In genomic region chr4:73836373-73837269, GRCh38 we compare ENCODE assay signal across 9 cellular contexts. TPM values are rescaled to one million over a fixed set of nuclear protein-coding genes. Genes with fewer than 3 reads are reported as not detected.
DNase-seq lines count a peak whose midpoint lies in the region; ATAC-seq lines count a peak whose summit lies in the region.
"Had no signal": no experiment of that assay in that cellular context is flagged by ENCODE, and none has a peak within 500 bp of the region (broad histone marks: within the 10 kb centered on the region; RNA-seq: fewer than 3 reads in every experiment).

Gene CXCL6 (plus strand): TSS chr4:73836678. CDS start chr4:73836751, 73 bp downstream.

- WGBS in mesodermal cell (ENCODE audit: insufficient coverage in 2 of 2), 2 experiments: 6 to 8% methylated on average over 24 to 34 of the region's 41 CpGs
- 4 to 5% methylated on average over 41 of the region's 41 CpGs for WGBS in aorta, 2 donors

- intact Hi-C loops in aorta (cut with DNase I): loop anchor here in 1 of 2 donors (2.0 kb wide), 1 partner anchor 16 kb away; no protein-coding TSS in a partner anchor

- H3K36me3 Mint-ChIP-seq in activated naive CD8-positive, alpha-beta T cell treated with anti-CD3 and anti-CD28 coated beads, Interleukin-2, amount 10 ng/mL, durations not matched to agents 7 days and 5 days: no peaks in the 10 kb centered on the region
- H3K36me3 Mint-ChIP-seq in activated naive CD8-positive, alpha-beta T cell treated with anti-CD3 and anti-CD28 coated beads, Interleukin-2, amount 50 U/mL, for 24 hours (ENCODE audit: low read depth): no peaks in the 10 kb centered on the region
- H3K36me3 Mint-ChIP-seq in CD8-positive, alpha-beta memory T cell: no peaks in the 10 kb centered on the region
- H3K36me3 Mint-ChIP-seq in activated CD8-positive, alpha-beta T cell treated with anti-CD3 and anti-CD28 coated beads, Interleukin-2, amount 10 ng/mL, durations not matched to agents 7 days and 5 days (ENCODE audit: low read depth): no peaks in the 10 kb centered on the region

- H3K27ac ChIP-seq in mesodermal cell (ENCODE audit: low read depth, low read length, severe bottlenecking) (no peak within 1 kb of the TSS), aorta (ENCODE audit: low read depth in 1 of 2, low read length in 2 of 2) (no peak within 1 kb of the TSS)
- H3K27ac ChIP-seq in CD8-positive, alpha-beta memory T cell (ENCODE audit: low read depth, low read length): no peak within 1 kb of the TSS

- H3K9me3 Mint-ChIP-seq in activated naive CD8-positive, alpha-beta T cell treated with anti-CD3 and anti-CD28 coated beads, Interleukin-2, amount 10 ng/mL, durations not matched to agents 7 days and 5 days: no peaks in the 10 kb centered on the region
- no peaks in the 10 kb centered on the region for H3K9me3 Mint-ChIP-seq in activated naive CD8-positive, alpha-beta T cell treated with anti-CD3 and anti-CD28 coated beads, Interleukin-2, amount 50 U/mL, for 24 hours
- peaks cover 0 to 4% (median 3%) of the 10 kb centered on the region in 5 donors for H3K9me3 Mint-ChIP-seq in CD8-positive, alpha-beta memory T cell
- no peaks in the 10 kb centered on the region for H3K9me3 Mint-ChIP-seq in activated CD8-positive, alpha-beta T cell treated with anti-CD3 and anti-CD28 coated beads, Interleukin-2, amount 10 ng/mL, durations not matched to agents 7 days and 5 days (ENCODE audit: insufficient read depth)

- ATAC-seq in activated naive CD8-positive, alpha-beta T cell treated with anti-CD3 and anti-CD28 coated beads, Interleukin-2, amount 10 ng/mL, durations not matched to agents 7 days and 5 days (ENCODE audit: low read depth): no peak
- ATAC-seq in activated naive CD8-positive, alpha-beta T cell treated with anti-CD3 and anti-CD28 coated beads, Interleukin-2, amount 50 U/mL, for 24 hours: no peak
- peak; percentile 46 for ATAC-seq in aorta (ENCODE audit: low FRiP score)
- ATAC-seq in activated CD8-positive, alpha-beta T cell treated with anti-CD3 and anti-CD28 coated beads, Interleukin-2, amount 10 ng/mL, durations not matched to agents 7 days and 5 days: no peak

- H3K4me3 Mint-ChIP-seq in activated naive CD8-positive, alpha-beta T cell treated with anti-CD3 and anti-CD28 coated beads, Interleukin-2, amount 10 ng/mL, durations not matched to agents 7 days and 5 days: peak within 1 kb of the TSS; percentile 39
- no peak within 1 kb of the TSS for H3K4me3 Mint-ChIP-seq in activated naive CD8-positive, alpha-beta T cell treated with anti-CD3 and anti-CD28 coated beads, Interleukin-2, amount 50 U/mL, for 24 hours
- no peak within 1 kb of the TSS for H3K4me3 Mint-ChIP-seq in CD8-positive, alpha-beta memory T cell
- no peak within 1 kb of the TSS for H3K4me3 Mint-ChIP-seq in activated CD8-positive, alpha-beta T cell treated with anti-CD3 and anti-CD28 coated beads, Interleukin-2, amount 10 ng/mL, durations not matched to agents 7 days and 5 days

- H3K27me3 Mint-ChIP-seq in activated naive CD8-positive, alpha-beta T cell treated with anti-CD3 and anti-CD28 coated beads, Interleukin-2, amount 10 ng/mL, durations not matched to agents 7 days and 5 days: peaks cover 17% of the 10 kb centered on the region
- peaks cover 8% of the 10 kb centered on the region for H3K27me3 Mint-ChIP-seq in activated naive CD8-positive, alpha-beta T cell treated with anti-CD3 and anti-CD28 coated beads, Interleukin-2, amount 50 U/mL, for 24 hours
- H3K27me3 Mint-ChIP-seq in CD8-positive, alpha-beta memory T cell: peaks cover 2 to 6% of the 10 kb centered on the region in 2 donors
- H3K27me3 Mint-ChIP-seq in activated CD8-positive, alpha-beta T cell treated with anti-CD3 and anti-CD28 coated beads, Interleukin-2, amount 10 ng/mL, durations not matched to agents 7 days and 5 days (ENCODE audit: low read depth): peaks cover 8% of the 10 kb centered on the region

- H3K4me3 ChIP-seq in mesodermal cell (ENCODE audit: extremely low read depth, insufficient read depth, low read length, poor library complexity, severe bottlenecking) (peak within 1 kb of the TSS; percentile 35), aorta (ENCODE audit: low read length in 2 of 2) (no peak within 1 kb of the TSS)
- H3K4me3 ChIP-seq in CD8-positive, alpha-beta memory T cell (ENCODE audit: low read length): no peak within 1 kb of the TSS

- H3K4me1 Mint-ChIP-seq in activated naive CD8-positive, alpha-beta T cell treated with anti-CD3 and anti-CD28 coated beads, Interleukin-2, amount 10 ng/mL, durations not matched to agents 7 days and 5 days: no peaks in the 10 kb centered on the region
- H3K4me1 Mint-ChIP-seq in activated naive CD8-positive, alpha-beta T cell treated with anti-CD3 and anti-CD28 coated beads, Interleukin-2, amount 50 U/mL, for 24 hours: no peaks in the 10 kb centered on the region
- H3K4me1 Mint-ChIP-seq in CD8-positive, alpha-beta memory T cell: no peaks in the 10 kb centered on the region
- H3K4me1 Mint-ChIP-seq in activated CD8-positive, alpha-beta T cell treated with anti-CD3 and anti-CD28 coated beads, Interleukin-2, amount 10 ng/mL, durations not matched to agents 7 days and 5 days (ENCODE audit: low read depth): no peaks in the 10 kb centered on the region

- POLR2A ChIA-PET in activated naive CD8-positive, alpha-beta T cell treated with anti-CD3 and anti-CD28 coated beads, Interleukin-2, amount 10 ng/mL, durations not matched to agents 7 days and 5 days (lab: Charles Lee): no interaction called here
- POLR2A ChIA-PET in CD8-positive, alpha-beta memory T cell (lab: Charles Lee): no interaction called here
- POLR2A ChIA-PET in activated CD8-positive, alpha-beta T cell treated with anti-CD3 and anti-CD28 coated beads, Interleukin-2, amount 10 ng/mL, durations not matched to agents 7 days and 5 days (lab: Charles Lee): no interaction called here

- in situ Hi-C loops in endometrial microvascular endothelial cells (cut with HindIII; ENCODE audit: inconsistent ontology term, low pct_unique_long_range_greater_than_20kb, low sequenced_read_pairs): no loop called here

- no peak within 1 kb of the TSS for H3K27ac Mint-ChIP-seq in activated naive CD8-positive, alpha-beta T cell treated with anti-CD3 and anti-CD28 coated beads, Interleukin-2, amount 10 ng/mL, durations not matched to agents 7 days and 5 days
- H3K27ac Mint-ChIP-seq in activated naive CD8-positive, alpha-beta T cell treated with anti-CD3 and anti-CD28 coated beads, Interleukin-2, amount 50 U/mL, for 24 hours: no peak within 1 kb of the TSS
- H3K27ac Mint-ChIP-seq in CD8-positive, alpha-beta memory T cell: no peak within 1 kb of the TSS
- H3K27ac Mint-ChIP-seq in activated CD8-positive, alpha-beta T cell treated with anti-CD3 and anti-CD28 coated beads, Interleukin-2, amount 10 ng/mL, durations not matched to agents 7 days and 5 days: no peak within 1 kb of the TSS

- H3K36me3 ChIP-seq in mesodermal cell (ENCODE audit: control insufficient read depth, insufficient read depth, low read length) (no peaks in the 10 kb centered on the region), aorta (ENCODE audit: control insufficient read depth in 1 of 2, insufficient read depth in 2 of 2, low read length in 1 of 2) (no peaks in the 10 kb centered on the region)
- no peaks in the 10 kb centered on the region for H3K36me3 ChIP-seq in CD8-positive, alpha-beta memory T cell (ENCODE audit: insufficient read depth, low read length)

- H3K9me3 ChIP-seq in mesodermal cell (ENCODE audit: control insufficient read depth, low read length) (no peaks in the 10 kb centered on the region), aorta (ENCODE audit: control insufficient read depth, low read length) (no peaks in the 10 kb centered on the region)
- H3K9me3 ChIP-seq in CD8-positive, alpha-beta memory T cell (ENCODE audit: low read length): no peaks in the 10 kb centered on the region

- no peak for DNase-seq in activated naive CD8-positive, alpha-beta T cell treated with anti-CD3 and anti-CD28 coated beads, Interleukin-2, amount 10 ng/mL, durations not matched to agents 7 days and 5 days
- no peak for DNase-seq in activated naive CD8-positive, alpha-beta T cell treated with anti-CD3 and anti-CD28 coated beads, Interleukin-2, amount 50 U/mL, for 24 hours
- peak; percentile 50 to 82 for DNase-seq in aorta
- DNase-seq in CD8-positive, alpha-beta memory T cell: no peak
- DNase-seq in activated CD8-positive, alpha-beta T cell treated with anti-CD3 and anti-CD28 coated beads, Interleukin-2, amount 10 ng/mL, durations not matched to agents 7 days and 5 days: no peak
- DNase-seq in NCI-H2107 (lab: John Stamatoyannopoulos, UW): no peak
- DNase-seq: activated CD4-positive, alpha-beta T cell treated with anti-CD3 and anti-CD28 coated beads for 1 hour had no signal

- CTCF ChIA-PET in CD8-positive, alpha-beta memory T cell (lab: Charles Lee): no interaction called here
- CTCF ChIA-PET in activated CD8-positive, alpha-beta T cell treated with anti-CD3 and anti-CD28 coated beads, Interleukin-2, amount 10 ng/mL, durations not matched to agents 7 days and 5 days (lab: Charles Lee): no interaction called here

- no peaks in the 10 kb centered on the region for H3K4me1 ChIP-seq in mesodermal cell (ENCODE audit: control insufficient read depth, insufficient read depth, low read length, poor library complexity, severe bottlenecking)
- no peaks in the 10 kb centered on the region for H3K4me1 ChIP-seq in aorta (ENCODE audit: control insufficient read depth in 1 of 2, insufficient read depth in 2 of 2, low read length in 2 of 2)
- no peaks in the 10 kb centered on the region for H3K4me1 ChIP-seq in CD8-positive, alpha-beta memory T cell (ENCODE audit: insufficient read depth, low read length)

- no peaks in the 10 kb centered on the region for H3K27me3 ChIP-seq in aorta (ENCODE audit: control insufficient read depth in 1 of 2, insufficient read depth in 2 of 2, low read length in 1 of 2)
- no peaks in the 10 kb centered on the region for H3K27me3 ChIP-seq in CD8-positive, alpha-beta memory T cell (ENCODE audit: insufficient read depth, low read length, poor library complexity, severe bottlenecking)

RNA-seq across cellular contexts. Expression of gene CXCL6, which starts in this region (rescaled TPM):
- not detected for total RNA-seq in activated naive CD8-positive, alpha-beta T cell treated with anti-CD3 and anti-CD28 coated beads, Interleukin-2, amount 10 ng/mL, durations not matched to agents 7 days and 5 days
- 40.2 TPM for total RNA-seq in endometrial microvascular endothelial cells (ENCODE audit: inconsistent ontology term)
- 1.6 TPM for polyA plus RNA-seq in mesodermal cell (2013, experiment 1 of 2)
- 0.96 TPM for polyA plus RNA-seq in mesodermal cell (2013, experiment 2 of 2)
- total RNA-seq in aorta: under 1 TPM in 1 of 2 donors, not detected in 1; 0.57 TPM
- polyA plus RNA-seq in aorta: not detected
- total RNA-seq in CD8-positive, alpha-beta memory T cell: not detected
- polyA plus RNA-seq in CD8-positive, alpha-beta memory T cell: not detected
- not detected for total RNA-seq in activated CD8-positive, alpha-beta T cell treated with anti-CD3 and anti-CD28 coated beads, Interleukin-2, amount 10 ng/mL, durations not matched to agents 7 days and 5 days

Comparison
In these comparisons a context has a peak if more than half of its experiments do, and no peak if none do; other contexts are left out.
1. RNA of gene CXCL6 (total RNA-seq): 40.2 TPM in endometrial microvascular endothelial cells (single experiment); 0.57 TPM in aorta, not detected in activated naive CD8-positive, alpha-beta T cell treated with anti-CD3 and anti-CD28 coated beads, Interleukin-2, amount 10 ng/mL, durations not matched to agents 7 days and 5 days, not detected in CD8-positive, alpha-beta memory T cell and not detected in activated CD8-positive, alpha-beta T cell treated with anti-CD3 and anti-CD28 coated beads, Interleukin-2, amount 10 ng/mL, durations not matched to agents 7 days and 5 days; every median in the first group is over 10 times any median in the second.
2. Peak in DNase-seq and ATAC-seq in aorta; RNA of the gene not detected or under 1 TPM.